8 cellular contexts compared by ENCODE assay signal in genomic region chr4:92305148-92305877, GRCh38. TPM values are rescaled to one million over a fixed set of nuclear protein-coding genes. Genes with fewer than 3 reads are reported as not detected.
DNase-seq lines count a peak whose midpoint lies in the region; ATAC-seq and TF ChIP-seq lines count a peak whose summit lies in the region.
"Had no signal": no experiment of that assay in that cellular context is flagged by ENCODE, and none has a peak within 500 bp of the region (broad histone marks: within the 10 kb centered on the region; RNA-seq: fewer than 3 reads in every experiment).

No MANE protein-coding gene starts in this region.

- H3K9me2 ChIP-seq in GM23248 (ENCODE audit: insufficient read depth) = no peaks in the 10 kb centered on the region

- no peak for TF ChIP-seq EP300 in suprapubic skin (IDR thresholded peaks at IDR 0.05)

- DNase-seq in GM23248 (peak; percentile 51), NCI-H524 (lab: John Stamatoyannopoulos, UW) (peak; percentile 65 to 84), coronary artery (ENCODE audit: low spot score) (peak; percentile 77), left lobe of liver (ENCODE audit: low spot score) (no peak), suprapubic skin (ENCODE audit: low spot score in 2 of 2) (no peak), dedifferentiated amniotic fluid mesenchymal stem cell (ENCODE audit: extremely low spot score) (no peak)

- peak overlapping the region; percentile 59 for H2AFZ ChIP-seq in GM23248

- WGBS in GM23248 (ENCODE audit: low coverage in 1 of 2, low lambda C conversion rate in 2 of 2, missing lambda C conversion rate in 2 of 2), 2 experiments = 3 to 4% methylated on average over 64 to 68 of the region's 68 CpGs
- WGBS in suprapubic skin = 1% methylated on average over 45 of the region's 68 CpGs

- peak overlapping the region; percentile 32 for H3K4me2 ChIP-seq in GM23248 (ENCODE audit: unreplicated experiment)

- H3K27me3 ChIP-seq in GM23248 (replicated peaks; ENCODE audit: insufficient read depth) (peaks cover 59% of the 10 kb centered on the region), suprapubic skin (peaks cover 56% of the 10 kb centered on the region)

- H3K9me3 ChIP-seq in GM23248 (ENCODE audit: low read depth) = no peaks in the 10 kb centered on the region
- no peaks in the 10 kb centered on the region for H3K9me3 ChIP-seq in suprapubic skin
- H3K9me3 ChIP-seq: Peyer's patch had no signal

- H3K36me3 ChIP-seq in GM23248 (ENCODE audit: low read depth) (no peaks in the 10 kb centered on the region), suprapubic skin (no peaks in the 10 kb centered on the region)
- H3K36me3 ChIP-seq: Peyer's patch had no signal

- in situ Hi-C loops in GM23248 (cut with MboI) = no loop called here

- H3K4me1 ChIP-seq in GM23248 (ENCODE audit: insufficient read depth) (no peaks in the 10 kb centered on the region), suprapubic skin (peaks cover 27% of the 10 kb centered on the region)

- no peak for TF ChIP-seq CTCF in coronary artery (IDR thresholded peaks at IDR 0.05)
- no peak for TF ChIP-seq CTCF in suprapubic skin (IDR thresholded peaks at IDR 0.05)

- H3K27ac ChIP-seq in GM23248 = no peak overlapping the region
- H3K27ac ChIP-seq in coronary artery = peak overlapping the region in 1 of 2 donors; percentile 69
- no peak overlapping the region for H3K27ac ChIP-seq in suprapubic skin
- H3K27ac ChIP-seq: Peyer's patch had no signal

- H3K4me3 ChIP-seq in GM23248 = peak overlapping the region; percentile 52
- peak overlapping the region; percentile 65 for H3K4me3 ChIP-seq in coronary artery
- H3K4me3 ChIP-seq in suprapubic skin = peak overlapping the region; percentile 48

- H3F3A ChIP-seq in GM23248 (ENCODE audit: insufficient read depth) = no peaks in the 10 kb centered on the region

- TF ChIP-seq POLR2A in suprapubic skin (IDR thresholded peaks at IDR 0.05) = no peak

- H3K79me2 ChIP-seq in GM23248 (ENCODE audit: insufficient read depth) = no peaks in the 10 kb centered on the region

- no peak overlapping the region for H3K9ac ChIP-seq in GM23248

- H4K20me1 ChIP-seq in GM23248 (ENCODE audit: insufficient read depth) = no peaks in the 10 kb centered on the region

- ATAC-seq in left lobe of liver (peak; percentile 23), GM18861 (IDR thresholded peaks at IDR 0.05; ENCODE audit: unreplicated experiment) (no peak)

RNA-seq across cellular contexts. Expression of gene GRID2, which starts 1.5 kb away (rescaled TPM):
- total RNA-seq in GM23248 (2014; rRNA removed; shearing (Covaris generic)) = not detected in 2 replicates
- not detected in 2 replicates for polyA plus RNA-seq in GM23248 (2016; fragmentation: Nextera tagmentation; extraction: Ambion mirVana)
- total RNA-seq in left lobe of liver (not detected), suprapubic skin (not detected)

Comparison
In these comparisons a context has a peak if more than half of its experiments do, and no peak if none do; other contexts are left out.
1. DNase-seq: peak in GM23248 (single experiment), NCI-H524 (2 of 2) and coronary artery (single experiment); none in left lobe of liver (single experiment), suprapubic skin (0 of 2) and dedifferentiated amniotic fluid mesenchymal stem cell (single experiment).
2. Peak in every context shown above with its lines, with median percentiles within 50 percentile points of each other: H3K4me3 ChIP-seq.